ENCODE assay signal across 17 cellular contexts in genomic region chr2:13504808-13505207, GRCh38.
DNase-seq lines count a peak whose midpoint lies in the region; ATAC-seq and TF ChIP-seq lines count a peak whose summit lies in the region.
"Had no signal": no experiment of that assay in that cellular context is flagged by ENCODE, and none has a peak within 500 bp of the region (broad histone marks: within the 10 kb centered on the region; RNA-seq: fewer than 3 reads in every experiment).

No MANE protein-coding gene starts in this region.

- peaks cover 2% of the 10 kb centered on the region for H3K9me3 ChIP-seq in osteoblast (ENCODE audit: low read depth, low read length)
- H3K9me3 ChIP-seq: upper lobe of left lung had no signal

- no peak overlapping the region for H3K4me3 ChIP-seq in osteoblast (ENCODE audit: insufficient read depth, low read length)
- H3K4me3 ChIP-seq: SK-N-MC, upper lobe of left lung had no signal

- in situ Hi-C loops in GM13977 (cut with MboI; ENCODE audit: low pct_unique_long_range_greater_than_20kb, low sequenced_read_pairs, unreplicated experiment), result no loop called here

- TF ChIP-seq CTCF in osteoblast (IDR thresholded peaks at IDR 0.05; ENCODE audit: extremely low read depth, low read depth, low read length), result no peak
- TF ChIP-seq CTCF in GM13977 (IDR thresholded peaks at IDR 0.05; ENCODE audit: extremely low read depth, insufficient read depth, missing control alignments), result no peak

- no peaks in the 10 kb centered on the region for H4K20me1 ChIP-seq in osteoblast (ENCODE audit: insufficient read depth, low read length)

- H3K4me1 ChIP-seq in osteoblast (ENCODE audit: insufficient read depth, low read length), result no peaks in the 10 kb centered on the region
- H3K4me1 ChIP-seq: upper lobe of left lung had no signal

- H3K79me2 ChIP-seq in osteoblast (ENCODE audit: insufficient read depth, low read length), result no peaks in the 10 kb centered on the region

- no peaks in the 10 kb centered on the region for H3K36me3 ChIP-seq in osteoblast (ENCODE audit: insufficient read depth, low read length)
- H3K36me3 ChIP-seq: upper lobe of left lung had no signal

- ATAC-seq in GM18502 (IDR thresholded peaks at IDR 0.05; ENCODE audit: poor library complexity, unreplicated experiment) (peak; percentile 84), GM19351 (IDR thresholded peaks at IDR 0.05; ENCODE audit: unreplicated experiment) (peak; percentile 80), HG02642 (IDR thresholded peaks at IDR 0.05; ENCODE audit: poor library complexity, unreplicated experiment) (peak; percentile 77), HG03354 (IDR thresholded peaks at IDR 0.05; ENCODE audit: poor library complexity, severe bottlenecking, unreplicated experiment) (peak; percentile 67)
- ATAC-seq: activated naive CD4-positive, alpha-beta T cell treated with anti-CD3 and anti-CD28 coated beads, Interleukin-2, amount 50 U/mL, for 72 hours; stimulated activated naive B cell treated with anti-CD40 and anti-IgM and Interleukin-4, amounts not matched to agents 10 μg/mL and 1 μg/mL and 100 μg/mL, for 72 hours had no signal

- DNase-seq in osteoblast (ENCODE audit: insufficient read length, low spot score, missing footprints) (no peak), GM13977 (ENCODE audit: low spot score) (no peak), occipital lobe (lab: John Stamatoyannopoulos, UW) (no peak), hypothalamus (lab: John Stamatoyannopoulos, UW) (no peak)
- DNase-seq: activated CD4-positive, alpha-beta T cell treated with anti-CD3 and anti-CD28 coated beads, Interleukin-2, amount 10 ng/mL, durations not matched to agents 7 days and 5 days; CD8-positive, alpha-beta memory T cell; midbrain; NCI-H1436; nucleus accumbens; stimulated activated naive B cell treated with anti-CD40 and anti-IgM and Interleukin-4, amounts not matched to agents 10 μg/mL and 1 μg/mL and 100 μg/mL, for 72 hours; upper lobe of left lung had no signal

- no peak overlapping the region for H3K4me2 ChIP-seq in osteoblast (ENCODE audit: insufficient read depth, low read length)

- H3K27me3 ChIP-seq in osteoblast (ENCODE audit: insufficient read depth, low read length), result no peaks in the 10 kb centered on the region
- H3K27me3 ChIP-seq: upper lobe of left lung had no signal

- H3K27ac ChIP-seq in osteoblast (ENCODE audit: low read depth, low read length), result no peak overlapping the region
- H3K27ac ChIP-seq: SK-N-MC, upper lobe of left lung had no signal

- H2AFZ ChIP-seq in osteoblast (ENCODE audit: low read length), result no peak overlapping the region
